ENCODE assay signal across 22 cellular contexts in the genomic region with DNA sequence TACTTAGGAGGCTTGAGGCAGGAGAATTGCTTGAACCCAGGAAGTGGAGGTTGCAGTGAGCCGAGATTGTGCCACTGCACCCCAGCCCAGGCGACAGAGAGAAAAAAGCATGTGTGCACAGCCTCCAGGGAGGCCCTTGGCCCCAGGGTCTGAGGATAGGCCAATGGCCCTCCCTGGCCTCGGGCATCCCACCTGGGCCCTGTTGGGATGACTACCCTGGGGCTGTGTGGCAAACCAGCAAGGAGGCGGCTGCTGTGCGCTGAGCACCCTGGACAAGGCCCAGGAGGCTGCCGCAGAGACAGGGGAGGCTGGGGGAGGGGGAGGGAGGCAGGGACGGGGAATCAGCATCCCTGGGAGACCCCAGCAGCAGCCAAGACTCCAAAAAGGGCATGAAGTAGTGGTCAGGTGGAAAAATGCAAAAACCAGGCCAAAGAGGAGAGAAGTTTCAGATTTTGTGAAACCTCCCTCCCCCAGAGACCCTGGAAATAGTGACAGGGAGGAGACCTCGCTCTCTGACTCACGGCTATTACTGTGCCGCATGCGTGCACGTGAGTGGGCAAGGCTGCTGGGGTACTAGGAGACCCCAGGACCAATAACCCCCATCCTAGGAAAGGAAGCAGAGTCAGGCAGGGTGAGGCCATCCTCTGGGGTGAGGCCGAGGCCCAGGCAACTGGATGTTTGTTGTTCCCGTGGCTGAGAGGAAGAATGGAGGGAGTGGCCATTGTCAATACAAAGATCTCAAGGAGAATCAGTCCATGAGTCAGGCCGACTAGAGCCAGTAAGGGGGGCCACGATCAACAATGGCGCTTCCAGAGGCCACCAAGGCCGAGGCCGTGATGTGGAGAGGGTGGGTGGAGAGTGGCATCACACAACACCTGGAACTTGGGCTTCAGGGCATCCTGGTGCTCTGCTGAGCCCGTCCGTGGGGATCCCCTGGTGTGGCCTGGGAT. TPM values are rescaled to one million over a fixed set of nuclear protein-coding genes. Genes with fewer than 3 reads are reported as not detected.
DNase-seq lines count a peak whose midpoint lies in the region; ATAC-seq, FAIRE-seq and TF ChIP-seq lines count a peak whose summit lies in the region.
"Had no signal": no experiment of that assay in that cellular context is flagged by ENCODE, and none has a peak within 500 bp of the region (broad histone marks: within the 10 kb centered on the region; RNA-seq: fewer than 3 reads in every experiment).

No MANE protein-coding gene starts in this region.

- CTCF ChIA-PET in A549 (lab: Yijun Ruan, JAX), result no interaction called here
- CTCF ChIA-PET in PC-9 (lab: Charles Lee), result no interaction called here

- H3K79me2 ChIP-seq in PC-9 (ENCODE audit: low read depth), result no peaks in the 10 kb centered on the region

- no peak overlapping the region for H3K9ac ChIP-seq in kidney (ENCODE audit: low read length in 2 of 2)

- H3K27ac Mint-ChIP-seq in naive thymus-derived CD8-positive, alpha-beta T cell, result peak overlapping the region in 1 of 10 donors; percentile 15
- H3K27ac Mint-ChIP-seq in mesothelial cell of epicardium, result no peak overlapping the region
- H3K27ac Mint-ChIP-seq: activated naive CD8-positive, alpha-beta T cell treated with anti-CD3 and anti-CD28 coated beads, Interleukin-2, amount 10 ng/mL, durations not matched to agents 7 days and 5 days; CD4-positive, alpha-beta T cell; T-helper 1 cell treated with Interleukin-12 subunit alpha and Interleukin-12 subunit beta and Interleukin-4 antibody, amounts not matched to agents 30 μg/mL and 1 μg/mL, for 36 hours had no signal

- no peaks in the 10 kb centered on the region for H3K36me3 ChIP-seq in PC-9 (ENCODE audit: low read depth)
- H3K36me3 ChIP-seq in mucosa of descending colon (ENCODE audit: low read depth), result no peaks in the 10 kb centered on the region
- H3K36me3 ChIP-seq in kidney (ENCODE audit: control insufficient read depth in 1 of 2, insufficient read depth in 2 of 2, low read length in 2 of 2), result no peaks in the 10 kb centered on the region
- H3K36me3 ChIP-seq: cardiac muscle cell, right atrium auricular region had no signal

- peak overlapping the region; percentile 33 to 45; a peak in 3 of 6 replicates for H3K27ac ChIP-seq in A549
- H3K27ac ChIP-seq in PC-9, result peak overlapping the region; percentile 68
- no peak overlapping the region for H3K27ac ChIP-seq in kidney (ENCODE audit: low read depth in 2 of 2, low read length in 2 of 2)
- H3K27ac ChIP-seq: cardiac muscle cell, right atrium auricular region, VCaP had no signal

- no peak for TF ChIP-seq POLR2A in A549 (IDR thresholded peaks at IDR 0.05; ENCODE audit: low read length)

- H3K4me1 Mint-ChIP-seq in naive thymus-derived CD8-positive, alpha-beta T cell, result peaks cover 0 to 7% (median 0%) of the 10 kb centered on the region in 4 donors
- peaks cover 17% of the 10 kb centered on the region for H3K4me1 Mint-ChIP-seq in mesothelial cell of epicardium
- H3K4me1 Mint-ChIP-seq: activated naive CD8-positive, alpha-beta T cell treated with anti-CD3 and anti-CD28 coated beads, Interleukin-2, amount 10 ng/mL, durations not matched to agents 7 days and 5 days had no signal

- POLR2A ChIA-PET in A549 (lab: Yijun Ruan, JAX), result no interaction called here
- POLR2A ChIA-PET in PC-9 (lab: Charles Lee; ENCODE audit: unreplicated experiment), result no interaction called here
- POLR2A ChIA-PET in naive thymus-derived CD8-positive, alpha-beta T cell (lab: Charles Lee), result no interaction called here

- no peak overlapping the region for H2AFZ ChIP-seq in PC-9

- H3K4me2 ChIP-seq in A549 (0 out of 3 replicates have a peak overlapping the region, but pooled peaks have one; percentile 26), PC-9 (no peak overlapping the region)

- DNase-seq in A549 (ENCODE audit: low read depth in 1 of 2, low spot score in 1 of 2) (peak in 1 of 2 experiments; percentile 75), PC-9 (peak; percentile 50 to 65), mucosa of descending colon (peak; percentile 69 to 73 (median 72)), mesothelial cell of epicardium (ENCODE audit: low spot score in 2 of 2, unreplicated experiment in 2 of 2) (no peak), kidney (no peak)
- DNase-seq in central memory CD4-positive, alpha-beta T cell, result no peak
- DNase-seq in naive thymus-derived CD8-positive, alpha-beta T cell, result no peak
- DNase-seq: activated naive CD8-positive, alpha-beta T cell treated with anti-CD3 and anti-CD28 coated beads, Interleukin-2, amount 10 ng/mL, durations not matched to agents 7 days and 5 days; CD4-positive, alpha-beta T cell; DMS79 treated with DMSO at 0.1 percent for 48 hours; foreskin fibroblast; MM.1S; NCI-H187; SHP77 treated with DMSO at 0.1 percent for 48 hours; stimulated activated CD4-positive, alpha-beta T cell treated with anti-CD3 and anti-CD28 coated beads, Interleukin-15, amount 100 ng/mL, for 24 hours; stimulated activated naive CD8-positive, alpha-beta T cell treated with anti-CD3 and anti-CD28 coated beads, Interleukin-15, Interleukin-2, amounts not matched to agents 100 U/mL and 50 U/mL, for 24 hours had no signal

- H3K9me3 ChIP-seq in A549 (no peaks in the 10 kb centered on the region), PC-9 (ENCODE audit: insufficient read depth, low read depth) (no peaks in the 10 kb centered on the region), mucosa of descending colon (no peaks in the 10 kb centered on the region), kidney (ENCODE audit: control insufficient read depth in 1 of 2, low read length in 2 of 2) (peaks cover 0 to under 1% of the 10 kb centered on the region in 2 donors)

- WGBS in A549 (ENCODE audit: missing lambda C conversion rate), result 79% methylated on average over 15 of the region's 21 CpGs

- peaks cover 0 to 10% (median 1%) of the 10 kb centered on the region in 5 donors for H3K27me3 Mint-ChIP-seq in naive thymus-derived CD8-positive, alpha-beta T cell
- peaks cover 16% of the 10 kb centered on the region for H3K27me3 Mint-ChIP-seq in mesothelial cell of epicardium (ENCODE audit: low read depth)
- H3K27me3 Mint-ChIP-seq: activated naive CD8-positive, alpha-beta T cell treated with anti-CD3 and anti-CD28 coated beads, Interleukin-2, amount 10 ng/mL, durations not matched to agents 7 days and 5 days had no signal

- no peaks in the 10 kb centered on the region for H4K20me1 ChIP-seq in PC-9 (ENCODE audit: insufficient read depth)

- FAIRE-seq in A549 (lab: Jason Lieb, UNC) (no peak), kidney (lab: Jason Lieb, UNC) (no peak)
- FAIRE-seq: GM19239 had no signal

- peaks cover 21% of the 10 kb centered on the region for H3K4me1 ChIP-seq in A549
- H3K4me1 ChIP-seq in PC-9 (replicated peaks; ENCODE audit: insufficient read depth), result peaks cover 43% of the 10 kb centered on the region
- peaks cover 33% of the 10 kb centered on the region for H3K4me1 ChIP-seq in mucosa of descending colon (ENCODE audit: low read depth)
- H3K4me1 ChIP-seq in kidney (ENCODE audit: control insufficient read depth in 1 of 2, insufficient read depth in 1 of 2, low read depth in 1 of 2, low read length in 2 of 2), result no peaks in the 10 kb centered on the region
- H3K4me1 ChIP-seq: right atrium auricular region had no signal

- H3K4me3 ChIP-seq in A549, result no peak overlapping the region
- H3K4me3 ChIP-seq in PC-9, result no peak overlapping the region
- no peak overlapping the region for H3K4me3 ChIP-seq in mucosa of descending colon
- no peak overlapping the region for H3K4me3 ChIP-seq in kidney (ENCODE audit: low read length in 2 of 2)
- H3K4me3 ChIP-seq: cardiac muscle cell, right atrium auricular region had no signal

- no peak for TF ChIP-seq RAD21 in A549 (conservative IDR thresholded peaks at IDR 0.05 in 1 of 2, IDR thresholded peaks at IDR 0.05 in 1 of 2)

- ATAC-seq in A549 (peak; percentile 55 to 72), esophagus mucosa (peak; percentile 35), mucosa of descending colon (peak; percentile 79)
- ATAC-seq in naive thymus-derived CD8-positive, alpha-beta T cell, result no peak
- ATAC-seq: stimulated activated naive CD8-positive, alpha-beta T cell treated with anti-CD3 and anti-CD28 coated beads, Interleukin-15, Interleukin-2, amounts not matched to agents 100 U/mL and 50 U/mL, for 24 hours had no signal

- H3F3A ChIP-seq in PC-9 (ENCODE audit: insufficient read depth, low read depth), result peaks cover 24% of the 10 kb centered on the region; the same call in 1 of the 2 replicates

- no peaks in the 10 kb centered on the region for H3K9me2 ChIP-seq in PC-9 (ENCODE audit: insufficient read depth)

- no peak overlapping the region for H3K4me3 Mint-ChIP-seq in naive thymus-derived CD8-positive, alpha-beta T cell
- no peak overlapping the region for H3K4me3 Mint-ChIP-seq in mesothelial cell of epicardium
- H3K4me3 Mint-ChIP-seq: activated naive CD8-positive, alpha-beta T cell treated with anti-CD3 and anti-CD28 coated beads, Interleukin-2, amount 10 ng/mL, durations not matched to agents 7 days and 5 days; CD4-positive, alpha-beta T cell; T-helper 1 cell treated with Interleukin-12 subunit alpha and Interleukin-12 subunit beta and Interleukin-4 antibody, amounts not matched to agents 30 μg/mL and 1 μg/mL, for 36 hours had no signal

- BruUV-seq in PC-9 (replicated peaks; lab: Mats Ljungman, UMichigan), result no TSS peak

- H3K27me3 ChIP-seq in PC-9 (ENCODE audit: insufficient read depth, low read depth), result no peaks in the 10 kb centered on the region
- H3K27me3 ChIP-seq: cardiac muscle cell, right atrium auricular region had no signal

- TF ChIP-seq EP300 in A549 (IDR thresholded peaks at IDR 0.05), result no peak

- intact Hi-C loops in PC-9 (cut with micrococcal nuclease; ENCODE audit: unreplicated experiment) (no loop called here), mucosa of descending colon (cut with DNase I, micrococcal nuclease) (no loop called here), kidney (cut with DNase I) (no loop called here)

- H3K36me3 Mint-ChIP-seq in naive thymus-derived CD8-positive, alpha-beta T cell, result peaks cover 0 to under 1% (median 0%) of the 10 kb centered on the region in 3 donors
- no peaks in the 10 kb centered on the region for H3K36me3 Mint-ChIP-seq in mesothelial cell of epicardium
- H3K36me3 Mint-ChIP-seq: activated naive CD8-positive, alpha-beta T cell treated with anti-CD3 and anti-CD28 coated beads, Interleukin-2, amount 10 ng/mL, durations not matched to agents 7 days and 5 days had no signal

- TF ChIP-seq CTCF in A549 (IDR thresholded peaks at IDR 0.05), result no peak
- TF ChIP-seq CTCF in PC-9 (conservative IDR thresholded peaks at IDR 0.05), result no peak
- TF ChIP-seq CTCF in mucosa of descending colon (IDR thresholded peaks at IDR 0.05), result no peak
- TF ChIP-seq CTCF in mesothelial cell of epicardium (IDR thresholded peaks at IDR 0.05; ENCODE audit: unreplicated experiment), result no peak
- no peak for TF ChIP-seq CTCF in kidney (IDR thresholded peaks at IDR 0.05; ENCODE audit: borderline replicate concordance, extremely low read depth, insufficient read depth)

- peaks cover 0 to 6% (median under 1%) of the 10 kb centered on the region in 9 donors for H3K9me3 Mint-ChIP-seq in naive thymus-derived CD8-positive, alpha-beta T cell
- H3K9me3 Mint-ChIP-seq in mesothelial cell of epicardium, result peaks cover 4% of the 10 kb centered on the region
- H3K9me3 Mint-ChIP-seq: activated naive CD8-positive, alpha-beta T cell treated with anti-CD3 and anti-CD28 coated beads, Interleukin-2, amount 10 ng/mL, durations not matched to agents 7 days and 5 days; CD4-positive, alpha-beta T cell; T-helper 1 cell treated with Interleukin-12 subunit alpha and Interleukin-12 subunit beta and Interleukin-4 antibody, amounts not matched to agents 30 μg/mL and 1 μg/mL, for 36 hours had no signal

RNA-seq across cellular contexts. Expression of gene B3GNT7, which starts 16.0 kb away (rescaled TPM):
- polyA plus RNA-seq in A549 (2011; rRNA removed), result 0.48 and 0.95 TPM in 2 replicates
- polyA plus RNA-seq in A549 (2012; cell fraction: cytosol; rRNA removed), result 0.94 and 1.1 TPM in 2 replicates
- polyA plus RNA-seq in A549 (2012; cell fraction: nucleus; rRNA removed), result 1.7 and 3.0 TPM in 2 replicates
- 0.71 to 1.3 TPM (median 0.96 TPM) in 3 replicates for polyA plus RNA-seq in A549 (2017; fragmentation: RNase III; extraction: RNeasy Plus Mini Kit Qiagen cat#74134 plus additional on column Dnase treatment)
- polyA minus RNA-seq in A549 (2011; rRNA and poly(A)+ RNA removed), result 1.2 and 1.7 TPM in 2 replicates
- total RNA-seq in PC-9 (2021), result 14.0 and 25.8 TPM in 2 replicates
- total RNA-seq in esophagus mucosa, result 5.5 TPM
- total RNA-seq in mucosa of descending colon, result 100 to 1,000 TPM in 2 of 3 donors, 10 to 100 TPM in 1; 77.7 to 330 (median 149) TPM
- under 1 TPM; 0.55 to 0.68 TPM for total RNA-seq in naive thymus-derived CD8-positive, alpha-beta T cell
- polyA plus RNA-seq in naive thymus-derived CD8-positive, alpha-beta T cell, result under 1 TPM in 1 of 3 donors, not detected in 2; 0.06 TPM
- total RNA-seq in mesothelial cell of epicardium, result 5.2 to 7.0 TPM (median 5.6 TPM) in 3 replicates
- total RNA-seq in kidney, result 9.3 TPM
- polyA plus RNA-seq in kidney (ENCODE audit: insufficient read depth, low read depth, low replicate concordance), result 2.4 TPM

Comparison
In these comparisons a context has a peak if more than half of its experiments do, and no peak if none do; other contexts are left out.
1. ATAC-seq: peak in A549 (2 of 2), esophagus mucosa (single experiment) and mucosa of descending colon (single experiment); none in naive thymus-derived CD8-positive, alpha-beta T cell (0 of 2).
2. DNase-seq: peak in PC-9 (2 of 2) and mucosa of descending colon (3 of 3); none in central memory CD4-positive, alpha-beta T cell (single experiment), naive thymus-derived CD8-positive, alpha-beta T cell (0 of 10), mesothelial cell of epicardium (0 of 2) and kidney (single experiment).
3. H3K27ac ChIP-seq: peak in A549 (2 of 2) and PC-9 (single experiment); none in kidney (0 of 2).